In genomic region chr6:45974596-45974995, GRCh38 we compare ENCODE assay signal across 24 cellular contexts. TPM values are rescaled to one million over a fixed set of nuclear protein-coding genes. Genes with fewer than 3 reads are reported as not detected.
DNase-seq lines count a peak whose midpoint lies in the region; ATAC-seq and TF ChIP-seq lines count a peak whose summit lies in the region.
"Had no signal": no experiment of that assay in that cellular context is flagged by ENCODE, and none has a peak within 500 bp of the region (broad histone marks: within the 10 kb centered on the region; RNA-seq: fewer than 3 reads in every experiment).

No MANE protein-coding gene starts in this region.

- no peak overlapping the region for H3K9ac ChIP-seq in DND-41 (ENCODE audit: low read depth, low read length)
- H3K9ac ChIP-seq in trophoblast cell (ENCODE audit: low read length): no peak overlapping the region
- H3K9ac ChIP-seq: BLaER1 had no signal

- H2BK120ac ChIP-seq in trophoblast cell (ENCODE audit: insufficient read depth, low read length, poor library complexity): no peak overlapping the region

- H3K4me1 ChIP-seq in DND-41 (ENCODE audit: insufficient read depth, low read length) (no peaks in the 10 kb centered on the region), HEK293 (ENCODE audit: control insufficient read depth, insufficient read depth, low read length) (no peaks in the 10 kb centered on the region), trophoblast cell (ENCODE audit: control insufficient read depth in 1 of 2, insufficient read depth in 2 of 2, low read length in 2 of 2) (peaks cover 0 to 3% of the 10 kb centered on the region in 2 experiments), gastrocnemius medialis (peaks cover 67 to 84% of the 10 kb centered on the region in 2 donors)
- H3K4me1 ChIP-seq: BE2C had no signal

- no peak overlapping the region for H3K23ac ChIP-seq in trophoblast cell (ENCODE audit: low read length)

- TF ChIP-seq CTCF in DND-41 (IDR thresholded peaks at IDR 0.05; ENCODE audit: borderline replicate concordance, extremely low read depth, low read length, poor library complexity, severe bottlenecking) (no peak), HEK293 (tag by site-specific recombination; IDR thresholded peaks at IDR 0.05) (no peak), gastrocnemius medialis (IDR thresholded peaks at IDR 0.05 in 4 of 5, conservative IDR thresholded peaks at IDR 0.05 in 1 of 5) (no peak)

- no peak overlapping the region for H4K8ac ChIP-seq in trophoblast cell (ENCODE audit: low read depth, low read length)

- ATAC-seq in DND-41 (ENCODE audit: insufficient read depth, low read depth) (peak; percentile 35; the same call in 2 of the 3 replicates), gastrocnemius medialis (no peak), GM19023 (IDR thresholded peaks at IDR 0.05; ENCODE audit: unreplicated experiment) (no peak)

- H3K4me3 ChIP-seq in DND-41 (ENCODE audit: low read depth in 1 of 2, low read length in 2 of 2) (no peak overlapping the region), HEK293 (ENCODE audit: low read depth, low read length) (no peak overlapping the region), trophoblast cell (ENCODE audit: low read depth, low read length) (no peak overlapping the region), gastrocnemius medialis (no peak overlapping the region)
- H3K4me3 ChIP-seq: BLaER1 had no signal

- no peaks in the 10 kb centered on the region for H3K79me2 ChIP-seq in DND-41 (ENCODE audit: insufficient read depth, low read length)
- H3K79me2 ChIP-seq in trophoblast cell (ENCODE audit: control insufficient read depth, insufficient read depth, low read length, poor library complexity): no peaks in the 10 kb centered on the region

- in situ Hi-C loops in gastrocnemius medialis (cut with MboI; ENCODE audit: low sequenced_read_pairs in 4 of 4): no loop called here

- TF ChIP-seq POLR2A in gastrocnemius medialis (IDR thresholded peaks at IDR 0.05): no peak

- no peaks in the 10 kb centered on the region for H3K36me3 ChIP-seq in DND-41 (ENCODE audit: insufficient read depth, low read length)
- H3K36me3 ChIP-seq in HEK293 (ENCODE audit: control insufficient read depth in 2 of 2, insufficient read depth in 1 of 2, low read length in 2 of 2): no peaks in the 10 kb centered on the region
- H3K36me3 ChIP-seq in trophoblast cell (ENCODE audit: control insufficient read depth in 1 of 2, insufficient read depth in 2 of 2, low read length in 2 of 2): no peaks in the 10 kb centered on the region
- H3K36me3 ChIP-seq in gastrocnemius medialis: no peaks in the 10 kb centered on the region
- H3K36me3 ChIP-seq: BE2C, BLaER1 had no signal

- H2BK12ac ChIP-seq in trophoblast cell (ENCODE audit: low read length): no peak overlapping the region

- H3K4ac ChIP-seq in trophoblast cell (ENCODE audit: low read depth, low read length): no peak overlapping the region

- H3K9me3 ChIP-seq in DND-41 (ENCODE audit: insufficient read depth, low read length, severe bottlenecking) (no peaks in the 10 kb centered on the region), HEK293 (ENCODE audit: control insufficient read depth, insufficient read depth, low read depth, low read length) (no peaks in the 10 kb centered on the region), trophoblast cell (ENCODE audit: insufficient read depth, low read depth, low read length) (peaks cover 2% of the 10 kb centered on the region), gastrocnemius medialis (no peaks in the 10 kb centered on the region)
- H3K9me3 ChIP-seq: BE2C, BLaER1 had no signal

- H3K27me3 ChIP-seq in DND-41 (ENCODE audit: insufficient read depth, low read length, poor library complexity) (peaks cover 5% of the 10 kb centered on the region), trophoblast cell (ENCODE audit: insufficient read depth, low read length) (no peaks in the 10 kb centered on the region), gastrocnemius medialis (no peaks in the 10 kb centered on the region)
- H3K27me3 ChIP-seq: BE2C, BLaER1 had no signal

- no peaks in the 10 kb centered on the region for H4K20me1 ChIP-seq in DND-41 (ENCODE audit: insufficient read depth, low read length)
- H4K20me1 ChIP-seq: BLaER1 had no signal

- H3K27ac ChIP-seq in DND-41 (ENCODE audit: low read length) (no peak overlapping the region), HEK293 (ENCODE audit: extremely low read depth, low read depth, low read length) (no peak overlapping the region), trophoblast cell (ENCODE audit: low read depth, low read length) (no peak overlapping the region), gastrocnemius medialis (peak overlapping the region; percentile 22 to 65 (median 56))
- H3K27ac ChIP-seq: BLaER1 had no signal

- CTCF ChIA-PET in HEK293 (lab: Yijun Ruan, JAX): interaction anchor here (0.9 kb wide), 1 partner anchor 44 kb away, joined by 3 read pairs; no protein-coding TSS in a partner anchor

- H2AFZ ChIP-seq in DND-41 (ENCODE audit: low read depth, low read length) (no peak overlapping the region), trophoblast cell (ENCODE audit: insufficient read depth, low read length, poor library complexity) (no peak overlapping the region)

- H3K4me2 ChIP-seq in DND-41 (ENCODE audit: insufficient read depth, low read length): no peak overlapping the region
- H3K4me2 ChIP-seq in trophoblast cell (ENCODE audit: low read length): no peak overlapping the region
- H3K4me2 ChIP-seq: BLaER1 had no signal

- H2AK5ac ChIP-seq in trophoblast cell (ENCODE audit: low read length): no peak overlapping the region

- H2BK5ac ChIP-seq in trophoblast cell (ENCODE audit: low read depth, low read length, poor library complexity): no peak overlapping the region

- intact Hi-C loops in gastrocnemius medialis (cut with DNase I; ENCODE audit: low total_unique reads): no loop called here

- POLR2A ChIA-PET in HEK293 (lab: Yijun Ruan, JAX): no interaction called here

- peaks cover 1% of the 10 kb centered on the region for H3K79me1 ChIP-seq in trophoblast cell (ENCODE audit: low read length)

- H3K14ac ChIP-seq in trophoblast cell (ENCODE audit: low read length): no peak overlapping the region

- H4K91ac ChIP-seq in trophoblast cell (ENCODE audit: low read depth, low read length): no peak overlapping the region

- no peak overlapping the region for H3K18ac ChIP-seq in trophoblast cell (ENCODE audit: low read length)

- no peak overlapping the region for H4K12ac ChIP-seq in trophoblast cell (ENCODE audit: low read depth, low read length)

- no peak for DNase-seq in DND-41
- DNase-seq in trophoblast cell: peak; percentile 59 to 88
- DNase-seq in gastrocnemius medialis: no peak
- no peak for DNase-seq in NCI-H187 (lab: John Stamatoyannopoulos, UW)
- DNase-seq in stimulated activated CD4-positive, alpha-beta T cell treated with anti-CD3 and anti-CD28 coated beads, Interleukin-1b, Interleukin-23, amount 100 ng/mL, for 48 hours: no peak
- DNase-seq: 8988T; ACHN; BE2C; C1 segment of cervical spinal cord; CD4-positive, alpha-beta memory T cell; CD4-positive, CD25-positive, alpha-beta regulatory T cell; CD8-positive, alpha-beta memory T cell; COR-L47; DMS 273 treated with DMSO at 0.1 percent for 48 hours; DMS153; DMS53; DMS79; GF-D8 had no signal

TF ChIP-seq in HEK293, 187 proteins besides CTCF, POLR2A, EP300 and RAD21:
- TF ChIP-seq ZNF596 (tag by site-specific recombination; IDR thresholded peaks at IDR 0.05) (0 out of 2 replicates have a peak, but pooled peaks have one; percentile 45), ZNF266 (tag by site-specific recombination; IDR thresholded peaks at IDR 0.05; ENCODE audit: low read depth) (no peak)

RNA-seq across cellular contexts. Expression of gene CLIC5, which starts 41.1 kb away (rescaled TPM):
- 4.7 and 5.5 TPM in 2 replicates for polyA plus RNA-seq in trophoblast cell (2013)
- 10 to 100 TPM; 78.6 to 97.0 (median 91.7) TPM for total RNA-seq in gastrocnemius medialis
- total RNA-seq: A673 had no signal
- polyA plus RNA-seq: AG04450, CD14-positive monocyte had no signal

Comparison
In these comparisons a context has a peak if more than half of its experiments do, and no peak if none do; other contexts are left out.
1. DNase-seq: peak in trophoblast cell (2 of 2); none in DND-41 (single experiment), gastrocnemius medialis (0 of 2), NCI-H187 (0 of 2) and stimulated activated CD4-positive, alpha-beta T cell treated with anti-CD3 and anti-CD28 coated beads, Interleukin-1b, Interleukin-23, amount 100 ng/mL, for 48 hours (single experiment).
2. H3K27ac ChIP-seq: peak in gastrocnemius medialis (4 of 4); none in DND-41 (single experiment), HEK293 (single experiment) and trophoblast cell (single experiment).